Comparison of ENCODE assay signal across 1 cellular context in the genomic region with DNA sequence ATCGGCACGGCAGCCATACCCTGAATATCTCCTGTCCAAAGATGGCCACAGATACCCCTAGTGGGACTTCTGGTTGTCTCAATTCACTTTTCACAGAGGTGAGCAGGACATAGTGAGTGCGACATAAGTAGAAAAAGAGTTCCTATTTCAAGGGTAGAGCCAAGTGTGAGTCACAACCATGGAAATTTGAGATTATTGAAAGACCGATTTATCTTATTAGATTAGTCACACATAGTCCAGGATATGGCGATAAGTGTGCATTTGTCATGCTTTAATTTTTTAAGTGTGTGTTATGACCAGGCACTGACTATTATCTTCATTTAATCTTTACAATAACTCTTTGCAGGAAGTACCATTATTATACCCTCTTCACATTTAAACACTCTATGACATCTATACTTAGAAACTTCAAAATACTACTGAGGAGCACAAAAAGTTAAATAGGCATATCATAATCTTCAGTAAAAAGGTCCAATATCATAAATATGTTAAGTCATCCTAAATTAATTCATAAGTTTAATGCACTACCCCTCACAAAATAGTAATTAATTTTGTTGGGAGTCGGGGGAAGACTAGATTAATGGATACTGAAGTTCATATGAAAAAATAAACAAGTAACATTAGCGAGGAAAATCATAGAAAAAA.
TF ChIP-seq lines count a peak whose summit lies in the region.

No MANE protein-coding gene starts in this region.

TF ChIP-seq in endothelial cell of umbilical vein, 7 proteins besides CTCF, POLR2A, EP300 and RAD21 (continued from another document):
- TF ChIP-seq JUN (IDR thresholded peaks at IDR 0.05; ENCODE audit: borderline replicate concordance, insufficient read depth, insufficient read length, low read depth) (peak; percentile 71), MAX (IDR thresholded peaks at IDR 0.05; ENCODE audit: insufficient read depth, insufficient read length) (no peak), POLR2AphosphoS5 (IDR thresholded peaks at IDR 0.05; ENCODE audit: insufficient read depth, low read depth, low read length) (no peak), FOS (IDR thresholded peaks at IDR 0.05; ENCODE audit: borderline replicate concordance, insufficient read depth, low read length) (peak; percentile 92), GATA2 (IDR thresholded peaks at IDR 0.05; ENCODE audit: insufficient read depth, insufficient read length, low read depth, low read length) (peak; percentile 92)
